ENCODE assay signal across 8 cellular contexts in genomic region chr3:53880396-53881345, GRCh38. TPM values are rescaled to one million over a fixed set of nuclear protein-coding genes. Genes with fewer than 3 reads are reported as not detected.
A peak's percentile ranks its signal among the peaks of the same experiment; 100 is the strongest.
DNase-seq lines count a peak whose midpoint lies in the region; ATAC-seq and TF ChIP-seq lines count a peak whose summit lies in the region.

No MANE protein-coding gene starts in this region.

- H3K27ac Mint-ChIP-seq in endothelial cell (ENCODE audit: unreplicated experiment), result peak overlapping the region; percentile 87

- H3K27me3 ChIP-seq in DND-41 (ENCODE audit: insufficient read depth, low read length, poor library complexity) (peaks cover 8% of the 10 kb centered on the region), neutrophil (no peaks in the 10 kb centered on the region)

- peaks cover 7% of the 10 kb centered on the region for H3K27me3 Mint-ChIP-seq in endothelial cell (ENCODE audit: unreplicated experiment)

- peaks cover 18% of the 10 kb centered on the region for H3K4me1 Mint-ChIP-seq in endothelial cell (ENCODE audit: unreplicated experiment)

- H3K79me2 ChIP-seq in DND-41 (ENCODE audit: insufficient read depth, low read length), result peaks cover 13% of the 10 kb centered on the region

- H3K4me1 ChIP-seq in DND-41 (ENCODE audit: insufficient read depth, low read length) (peaks cover 18% of the 10 kb centered on the region), neutrophil (ENCODE audit: control insufficient read depth in 1 of 2, insufficient read depth in 1 of 2, low read depth in 1 of 2, low read length in 1 of 2) (peaks cover 14% of the 10 kb centered on the region in 2 experiments)

- H3K9me3 Mint-ChIP-seq in endothelial cell (ENCODE audit: unreplicated experiment), result no peaks in the 10 kb centered on the region

- H3K4me3 Mint-ChIP-seq in endothelial cell (ENCODE audit: unreplicated experiment), result peak overlapping the region; percentile 97

- peak overlapping the region; percentile 72 to 78; a peak in 3 of 4 replicates for H3K4me3 ChIP-seq in DND-41 (ENCODE audit: low read depth in 1 of 2, low read length in 2 of 2)
- peak overlapping the region; percentile 89 to 92 for H3K4me3 ChIP-seq in neutrophil (ENCODE audit: low read depth in 1 of 2, low read length in 1 of 2)

- ATAC-seq in DND-41 (ENCODE audit: insufficient read depth, low read depth), result no peak
- ATAC-seq in HG02571 (IDR thresholded peaks at IDR 0.05; ENCODE audit: unreplicated experiment), result no peak
- no peak for ATAC-seq in GM21786 (IDR thresholded peaks at IDR 0.05; ENCODE audit: unreplicated experiment)

- TF ChIP-seq CTCF in DND-41 (IDR thresholded peaks at IDR 0.05; ENCODE audit: borderline replicate concordance, extremely low read depth, low read length, poor library complexity, severe bottlenecking) (no peak), endothelial cell (IDR thresholded peaks at IDR 0.05; ENCODE audit: unreplicated experiment) (no peak), neutrophil (IDR thresholded peaks at IDR 0.05) (no peak)

- H3K36me3 Mint-ChIP-seq in endothelial cell (ENCODE audit: low read depth, unreplicated experiment), result peaks cover 35% of the 10 kb centered on the region

- H3K9ac ChIP-seq in DND-41 (ENCODE audit: low read depth, low read length), result peak overlapping the region; percentile 76

- no peaks in the 10 kb centered on the region for H4K20me1 ChIP-seq in DND-41 (ENCODE audit: insufficient read depth, low read length)

- H3K9me3 ChIP-seq in DND-41 (ENCODE audit: insufficient read depth, low read length, severe bottlenecking), result no peaks in the 10 kb centered on the region
- no peaks in the 10 kb centered on the region for H3K9me3 ChIP-seq in neutrophil

- peak overlapping the region; percentile 89 for H2AFZ ChIP-seq in DND-41 (ENCODE audit: low read depth, low read length)

- peak overlapping the region; percentile 82 for H3K27ac ChIP-seq in DND-41 (ENCODE audit: low read length)
- H3K27ac ChIP-seq in neutrophil, result no peak overlapping the region

- DNase-seq in DND-41 (peak; percentile 6), OCI-M1 (lab: John Stamatoyannopoulos, UW) (peak; percentile 35), endothelial cell (ENCODE audit: low spot score) (no peak), CD1c-positive myeloid dendritic cell (ENCODE audit: extremely low spot score) (no peak), DMS53 treated with DMSO at 0.1 percent for 48 hours (lab: John Stamatoyannopoulos, UW; ENCODE audit: unreplicated experiment) (no peak)

- H3K4me2 ChIP-seq in DND-41 (ENCODE audit: insufficient read depth, low read length), result peak overlapping the region; percentile 77

- peaks cover 44% of the 10 kb centered on the region for H3K36me3 ChIP-seq in DND-41 (ENCODE audit: insufficient read depth, low read length)
- H3K36me3 ChIP-seq in neutrophil, result peaks cover 64% of the 10 kb centered on the region

RNA-seq across cellular contexts. Expression of gene ACTR8, which starts 1.3 kb away (rescaled TPM):
- total RNA-seq in endothelial cell (ENCODE audit: unreplicated experiment), result 40.1 TPM

RNA-seq across cellular contexts. Expression of gene SELENOK, which starts 11.0 kb away (rescaled TPM):
- 36.6 TPM for total RNA-seq in endothelial cell (ENCODE audit: unreplicated experiment)

RNA-seq across cellular contexts. Expression of gene IL17RB, which starts 34.3 kb away (rescaled TPM):
- 0.33 TPM for total RNA-seq in endothelial cell (ENCODE audit: unreplicated experiment)

RNA-seq across cellular contexts. Expression of gene CHDH, which starts 34.5 kb away (rescaled TPM):
- total RNA-seq in endothelial cell (ENCODE audit: unreplicated experiment), result 1.0 TPM

Comparison
In these comparisons a context has a peak if more than half of its experiments do, and no peak if none do; other contexts are left out.
1. DNase-seq: peak in DND-41 (single experiment) and OCI-M1 (single experiment); none in endothelial cell (single experiment), CD1c-positive myeloid dendritic cell (single experiment) and DMS53 treated with DMSO at 0.1 percent for 48 hours (single experiment).